8 cellular contexts compared by ENCODE assay signal in the genomic region with DNA sequence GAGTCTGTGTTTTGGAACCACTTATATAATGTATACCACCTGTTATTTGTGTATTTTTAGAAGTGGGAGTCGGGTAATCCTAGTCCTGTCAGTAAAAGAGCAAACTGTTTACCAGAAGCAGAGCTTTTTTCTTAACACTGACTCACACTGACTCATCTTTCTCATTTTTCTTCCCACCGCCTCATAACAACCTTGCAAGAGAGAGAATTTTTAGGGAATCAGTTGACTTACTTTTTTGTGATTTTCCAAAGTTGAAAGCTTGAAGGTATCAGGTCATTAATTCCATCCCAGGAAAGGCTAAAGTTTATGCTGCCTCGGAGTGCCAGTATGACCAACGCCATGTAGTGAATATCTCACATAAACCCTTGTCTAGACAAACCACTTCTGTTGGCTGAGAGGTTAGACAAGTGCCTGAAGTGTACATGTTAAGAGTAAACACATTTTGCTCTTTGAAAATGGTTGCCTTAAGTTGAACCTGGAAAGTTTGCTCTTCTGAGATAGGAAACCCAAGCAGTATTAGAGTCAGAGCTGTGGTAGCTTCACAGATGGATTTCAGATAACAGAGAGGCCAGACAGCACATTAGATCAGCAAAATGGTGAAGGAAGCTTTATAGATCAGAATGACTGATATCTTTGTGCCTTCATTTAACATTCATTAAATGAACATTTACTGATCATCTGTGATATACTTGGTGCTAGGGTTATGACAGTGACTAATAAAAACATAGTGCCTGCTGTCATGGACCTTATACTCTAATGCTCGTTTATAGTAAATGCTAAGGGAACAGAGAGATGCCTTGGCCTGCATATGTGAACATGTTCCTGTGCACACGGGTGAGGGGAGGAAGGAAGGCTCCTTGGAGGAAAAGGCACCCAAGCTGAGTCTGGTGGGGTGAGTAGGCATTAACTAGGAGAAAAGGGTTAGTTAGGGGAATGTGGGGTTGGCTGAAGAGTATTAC. TPM values are rescaled to one million over a fixed set of nuclear protein-coding genes. Genes with fewer than 3 reads are reported as not detected.
DNase-seq lines count a peak whose midpoint lies in the region; ATAC-seq, FAIRE-seq and TF ChIP-seq lines count a peak whose summit lies in the region.

No MANE protein-coding gene starts in this region.

- H3K27ac ChIP-seq in right atrium auricular region: peak overlapping the region; percentile 54 to 83

- peak overlapping the region; percentile 11 to 92 for H3K27ac Mint-ChIP-seq in activated naive CD4-positive, alpha-beta T cell treated with anti-CD3 and anti-CD28 coated beads, Interleukin-2, amount 50 U/mL, for 72 hours
- peak overlapping the region; percentile 65 for H3K27ac Mint-ChIP-seq in activated CD4-positive, alpha-beta memory T cell treated with anti-CD3 and anti-CD28 coated beads for 36 hours

- intact Hi-C loops in activated CD4-positive, alpha-beta memory T cell treated with anti-CD3 and anti-CD28 coated beads for 36 hours (cut with micrococcal nuclease): loop anchor here (2.0 to 5.0 kb wide), 3 partner anchors 24 to 56 kb away; partner anchors contain the start of gene SERINC3

- H3K9me3 ChIP-seq in right atrium auricular region: no peaks in the 10 kb centered on the region

- H3K36me3 ChIP-seq in right atrium auricular region: no peaks in the 10 kb centered on the region

- H3K36me3 Mint-ChIP-seq in activated naive CD4-positive, alpha-beta T cell treated with anti-CD3 and anti-CD28 coated beads, Interleukin-2, amount 50 U/mL, for 72 hours: no peaks in the 10 kb centered on the region
- no peaks in the 10 kb centered on the region for H3K36me3 Mint-ChIP-seq in activated CD4-positive, alpha-beta memory T cell treated with anti-CD3 and anti-CD28 coated beads for 36 hours

- no peaks in the 10 kb centered on the region for H3K27me3 Mint-ChIP-seq in activated CD4-positive, alpha-beta memory T cell treated with anti-CD3 and anti-CD28 coated beads for 36 hours

- H3K4me1 ChIP-seq in right atrium auricular region: peaks cover 0 to 36% of the 10 kb centered on the region in 2 donors

- CTCF ChIA-PET in activated CD4-positive, alpha-beta memory T cell treated with anti-CD3 and anti-CD28 coated beads for 36 hours (lab: Charles Lee): interaction anchor here (1.0 kb wide), 1 partner anchor 32 kb away, joined by 3 read pairs; no protein-coding TSS in a partner anchor

- peaks cover 16% of the 10 kb centered on the region for H3K4me1 Mint-ChIP-seq in activated CD4-positive, alpha-beta memory T cell treated with anti-CD3 and anti-CD28 coated beads for 36 hours (ENCODE audit: low read depth)

- no peak overlapping the region for H3K4me3 Mint-ChIP-seq in activated CD4-positive, alpha-beta memory T cell treated with anti-CD3 and anti-CD28 coated beads for 36 hours

- H3K9me3 Mint-ChIP-seq in activated naive CD4-positive, alpha-beta T cell treated with anti-CD3 and anti-CD28 coated beads, Interleukin-2, amount 50 U/mL, for 72 hours: no peaks in the 10 kb centered on the region
- H3K9me3 Mint-ChIP-seq in activated CD4-positive, alpha-beta memory T cell treated with anti-CD3 and anti-CD28 coated beads for 36 hours: no peaks in the 10 kb centered on the region

- peak; percentile 52 for FAIRE-seq in urothelium cell line (lab: Jason Lieb, UNC)

- ATAC-seq in activated naive CD4-positive, alpha-beta T cell treated with anti-CD3 and anti-CD28 coated beads, Interleukin-2, amount 50 U/mL, for 72 hours: peak; percentile 63 to 89
- ATAC-seq in GM18519 (IDR thresholded peaks at IDR 0.05; ENCODE audit: low FRiP score, unreplicated experiment): no peak
- no peak for ATAC-seq in GM18505 (IDR thresholded peaks at IDR 0.05; ENCODE audit: unreplicated experiment)

- H3K27me3 ChIP-seq in right atrium auricular region: no peaks in the 10 kb centered on the region

- no peak overlapping the region for H3K4me3 ChIP-seq in right atrium auricular region

- no peak for TF ChIP-seq POLR2A in GM18505 (IDR thresholded peaks at IDR 0.05; ENCODE audit: borderline replicate concordance, extremely low read depth, insufficient read depth, insufficient read length)

- no peak for DNase-seq in activated naive CD4-positive, alpha-beta T cell treated with anti-CD3 and anti-CD28 coated beads, Interleukin-2, amount 50 U/mL, for 72 hours (ENCODE audit: low spot score in 2 of 2)
- DNase-seq in activated naive CD4-positive, alpha-beta T cell (lab: John Stamatoyannopoulos, UW): no peak
- no peak for DNase-seq in activated CD4-positive, alpha-beta memory T cell treated with anti-CD3 and anti-CD28 coated beads for 36 hours
- no peak for DNase-seq in right atrium auricular region (ENCODE audit: low spot score)
- peak; percentile 69 for DNase-seq in urothelium cell line (ENCODE audit: low spot score)
- DNase-seq in D341Med (ENCODE audit: low spot score): no peak

- POLR2A ChIA-PET in activated CD4-positive, alpha-beta memory T cell treated with anti-CD3 and anti-CD28 coated beads for 36 hours (lab: Charles Lee): interaction anchor here (1.1 kb wide), 1 partner anchor 78 kb away, joined by 3 read pairs; no protein-coding TSS in a partner anchor

- TF ChIP-seq CTCF in right atrium auricular region (IDR thresholded peaks at IDR 0.05): no peak

RNA-seq across cellular contexts. Expression of gene PKIG, which starts 29.1 kb away (rescaled TPM):
- 10 to 100 TPM in 1 of 2 donors, 1 to 10 TPM in 1; 2.0 to 10.5 TPM for total RNA-seq in activated naive CD4-positive, alpha-beta T cell treated with anti-CD3 and anti-CD28 coated beads, Interleukin-2, amount 50 U/mL, for 72 hours
- 1 to 10 TPM; 2.9 to 4.1 TPM for total RNA-seq in activated CD4-positive, alpha-beta memory T cell treated with anti-CD3 and anti-CD28 coated beads for 36 hours
- 100 to 1,000 TPM; 237 to 268 TPM for total RNA-seq in right atrium auricular region

RNA-seq across cellular contexts. Expression of gene SERINC3, which starts 31.4 kb away (rescaled TPM):
- total RNA-seq in activated naive CD4-positive, alpha-beta T cell treated with anti-CD3 and anti-CD28 coated beads, Interleukin-2, amount 50 U/mL, for 72 hours: 10 to 100 TPM; 58.2 to 59.8 TPM
- total RNA-seq in activated CD4-positive, alpha-beta memory T cell treated with anti-CD3 and anti-CD28 coated beads for 36 hours: 10 to 100 TPM; 57.3 to 58.6 TPM
- 100 to 1,000 TPM in 1 of 2 donors, 10 to 100 TPM in 1; 85.7 to 112 TPM for total RNA-seq in right atrium auricular region

Comparison
In these comparisons a context has a peak if more than half of its experiments do, and no peak if none do; other contexts are left out.
1. ATAC-seq: peak in activated naive CD4-positive, alpha-beta T cell treated with anti-CD3 and anti-CD28 coated beads, Interleukin-2, amount 50 U/mL, for 72 hours (2 of 2); none in GM18519 (single experiment) and GM18505 (single experiment).
2. RNA of gene PKIG, which starts 29.1 kb away (total RNA-seq): 237 to 268 TPM in right atrium auricular region; 2.0 to 10.5 TPM in activated naive CD4-positive, alpha-beta T cell treated with anti-CD3 and anti-CD28 coated beads, Interleukin-2, amount 50 U/mL, for 72 hours and 2.9 to 4.1 TPM in activated CD4-positive, alpha-beta memory T cell treated with anti-CD3 and anti-CD28 coated beads for 36 hours; every median in the first group is over 10 times any median in the second.